ENCODE assay signal across 15 cellular contexts in the genomic region with DNA sequence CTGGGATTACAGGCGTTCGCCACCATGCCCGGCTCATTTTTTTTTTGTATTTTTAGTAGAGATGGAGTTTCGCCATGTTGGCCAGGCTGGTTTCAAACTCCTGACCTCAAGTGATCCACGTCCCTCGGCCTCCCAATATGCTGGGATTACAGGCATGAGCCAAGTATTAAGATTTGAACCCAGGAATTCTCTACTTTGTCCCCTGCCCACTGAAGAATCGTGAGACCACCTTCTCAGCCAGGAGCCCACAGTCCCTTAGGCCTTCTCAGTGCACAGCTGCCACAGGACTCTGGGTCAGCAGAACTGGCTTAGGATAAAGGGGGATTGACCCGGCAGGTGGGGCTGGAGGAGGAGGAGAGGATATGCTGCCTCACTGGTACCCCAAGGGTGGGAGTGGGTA. TPM values are rescaled to one million over a fixed set of nuclear protein-coding genes. Genes with fewer than 3 reads are reported as not detected.
A peak's percentile ranks its signal among the peaks of the same experiment; 100 is the strongest.
DNase-seq lines count a peak whose midpoint lies in the region; ATAC-seq and TF ChIP-seq lines count a peak whose summit lies in the region.
"Had no signal": no experiment of that assay in that cellular context is flagged by ENCODE, and none has a peak within 500 bp of the region (broad histone marks: within the 10 kb centered on the region; RNA-seq: fewer than 3 reads in every experiment).

No MANE protein-coding gene starts in this region.

- no peak for TF ChIP-seq EP300 in sigmoid colon (IDR thresholded peaks at IDR 0.05)

- intact Hi-C loops in sigmoid colon (cut with DNase I), result no loop called here
- intact Hi-C loops in thyroid gland (cut with DNase I), result no loop called here

- no peak for TF ChIP-seq POLR2A in sigmoid colon (IDR thresholded peaks at IDR 0.05)
- TF ChIP-seq POLR2A in thyroid gland (IDR thresholded peaks at IDR 0.05), result no peak

- WGBS in sigmoid colon, 2 donors, result 90 to 93% methylated on average over 8 of the region's 8 CpGs
- WGBS in thyroid gland, 2 donors, result 84 to 86% methylated on average over 8 of the region's 8 CpGs

- peaks cover 13% of the 10 kb centered on the region for H3K4me1 ChIP-seq in NT2/D1 (ENCODE audit: insufficient read depth, insufficient read length)
- peaks cover 9% of the 10 kb centered on the region for H3K4me1 ChIP-seq in RWPE2 (ENCODE audit: insufficient read depth, poor library complexity, severe bottlenecking)
- H3K4me1 ChIP-seq in sigmoid colon, result peaks cover 0 to 8% (median 0%) of the 10 kb centered on the region in 4 donors
- H3K4me1 ChIP-seq in thyroid gland, result peaks cover 37 to 66% of the 10 kb centered on the region in 2 donors

- H3K27me3 ChIP-seq in NT2/D1 (ENCODE audit: insufficient read depth, insufficient read length) (no peaks in the 10 kb centered on the region), RWPE2 (ENCODE audit: insufficient read depth, poor library complexity, severe bottlenecking) (no peaks in the 10 kb centered on the region), sigmoid colon (no peaks in the 10 kb centered on the region), thyroid gland (no peaks in the 10 kb centered on the region)

- peak overlapping the region; percentile 13 for H3K9ac ChIP-seq in NT2/D1 (ENCODE audit: insufficient read length, low read depth)

- H3K4me3 ChIP-seq in NT2/D1 (ENCODE audit: insufficient read length, low read depth), result no peak overlapping the region
- no peak overlapping the region for H3K4me3 ChIP-seq in RWPE2 (ENCODE audit: severe bottlenecking)
- H3K4me3 ChIP-seq in sigmoid colon, result no peak overlapping the region
- no peak overlapping the region for H3K4me3 ChIP-seq in thyroid gland (replicated peaks in 1 of 3)

- no peaks in the 10 kb centered on the region for H3K9me3 ChIP-seq in NT2/D1 (ENCODE audit: insufficient read depth, low read length)
- H3K9me3 ChIP-seq in RWPE2 (ENCODE audit: severe bottlenecking), result no peaks in the 10 kb centered on the region
- no peaks in the 10 kb centered on the region for H3K9me3 ChIP-seq in sigmoid colon
- H3K9me3 ChIP-seq in thyroid gland, result no peaks in the 10 kb centered on the region
- H3K9me3 ChIP-seq: Caco-2 had no signal

- TF ChIP-seq CTCF in RWPE2 (IDR thresholded peaks at IDR 0.05; ENCODE audit: poor library complexity, severe bottlenecking) (no peak), sigmoid colon (IDR thresholded peaks at IDR 0.05) (no peak), thyroid gland (IDR thresholded peaks at IDR 0.05) (no peak)

- H3K27ac ChIP-seq in RWPE2 (ENCODE audit: poor library complexity, severe bottlenecking) (no peak overlapping the region), sigmoid colon (no peak overlapping the region), thyroid gland (peak overlapping the region in 2 of 3 donors; percentile 67 to 71)

- DNase-seq in NT2/D1 (ENCODE audit: low read depth, low spot score) (no peak), RWPE2 (ENCODE audit: low spot score) (peak; percentile 29), sigmoid colon (peak; percentile 21), thyroid gland (no peak)
- DNase-seq in stimulated activated naive CD8-positive, alpha-beta T cell treated with anti-CD3 and anti-CD28 coated beads, Interleukin-15, Interleukin-2, amounts not matched to agents 100 U/mL and 50 U/mL, for 24 hours, result no peak
- DNase-seq: C1 segment of cervical spinal cord; Caco-2; CD4-positive, CD25-positive, alpha-beta regulatory T cell; CD8-positive, alpha-beta T cell; DMS153; DND-41; H7; HCEC 1CT had no signal

- ATAC-seq in RWPE2 (ENCODE audit: low read depth), result no peak
- no peak for ATAC-seq in GM21786 (IDR thresholded peaks at IDR 0.05; ENCODE audit: unreplicated experiment)
- ATAC-seq in stimulated activated naive CD8-positive, alpha-beta T cell treated with anti-CD3 and anti-CD28 coated beads, Interleukin-15, Interleukin-2, amounts not matched to agents 100 U/mL and 50 U/mL, for 24 hours, result no peak
- ATAC-seq in GM19467 (IDR thresholded peaks at IDR 0.05; ENCODE audit: unreplicated experiment), result no peak
- ATAC-seq: CD8-positive, alpha-beta T cell had no signal

- H3K36me3 ChIP-seq in NT2/D1 (ENCODE audit: insufficient read depth, insufficient read length, low read length), result peaks cover 35% of the 10 kb centered on the region
- H3K36me3 ChIP-seq in RWPE2 (ENCODE audit: low read depth), result no peaks in the 10 kb centered on the region
- H3K36me3 ChIP-seq in sigmoid colon, result peaks cover 0 to 33% (median 6%) of the 10 kb centered on the region in 4 donors
- H3K36me3 ChIP-seq in thyroid gland, result no peaks in the 10 kb centered on the region

RNA-seq across cellular contexts. Expression of gene OLFML2A, which starts 13.4 kb away (rescaled TPM):
- 100 to 1,000 TPM in 1 of 4 donors, 10 to 100 TPM in 3; 60.0 to 147 (median 65.5) TPM for total RNA-seq in sigmoid colon
- 1 to 10 TPM in 1 of 3 donors, under 1 TPM in 2; 0.46 to 3.4 (median 0.60) TPM for polyA plus RNA-seq in sigmoid colon
- total RNA-seq in thyroid gland, result 10 to 100 TPM; 40.7 to 64.3 (median 50.2) TPM
- total RNA-seq: CD4-positive, CD25-positive, alpha-beta regulatory T cell; CD8-positive, alpha-beta T cell had no signal
- polyA plus RNA-seq: CD4-positive, CD25-positive, alpha-beta regulatory T cell had no signal

RNA-seq across cellular contexts. Expression of gene NR6A1, which starts 19.2 kb away (rescaled TPM):
- 1 to 10 TPM; 1.2 to 3.0 (median 2.0) TPM for total RNA-seq in sigmoid colon
- 1 to 10 TPM in 1 of 3 donors, under 1 TPM in 2; 0.60 to 1.8 (median 0.69) TPM for polyA plus RNA-seq in sigmoid colon
- 10 to 100 TPM; 15.3 to 25.0 (median 19.3) TPM for total RNA-seq in thyroid gland
- total RNA-seq: CD8-positive, alpha-beta T cell had no signal
- polyA plus RNA-seq: CD4-positive, CD25-positive, alpha-beta regulatory T cell had no signal

Comparison
In these comparisons a context has a peak if more than half of its experiments do, and no peak if none do; other contexts are left out.
1. DNase-seq: peak in RWPE2 (single experiment) and sigmoid colon (single experiment); none in NT2/D1 (single experiment), thyroid gland (0 of 2) and stimulated activated naive CD8-positive, alpha-beta T cell treated with anti-CD3 and anti-CD28 coated beads, Interleukin-15, Interleukin-2, amounts not matched to agents 100 U/mL and 50 U/mL, for 24 hours (single experiment).
2. H3K27ac ChIP-seq: peak in thyroid gland (2 of 3); none in RWPE2 (single experiment) and sigmoid colon (0 of 4).
3. RNA of gene NR6A1, which starts 19.2 kb away (total RNA-seq): 15.3 to 25.0 TPM in thyroid gland; 1.2 to 3.0 TPM in sigmoid colon; every median in the first group is over 4 times any median in the second.